1 cellular context compared by ENCODE assay signal in genomic region chr6:16761469-16762264, GRCh38.
TF ChIP-seq lines count a peak whose summit lies in the region.

No MANE protein-coding gene starts in this region.

TF ChIP-seq in GM12878, 131 proteins besides CTCF, POLR2A, EP300 and RAD21 (continued from another document):
- TF ChIP-seq ZBTB4 (CRISPR knock-in tag; IDR thresholded peaks at IDR 0.05): no peak
- no peak for TF ChIP-seq WRNIP1 (IDR thresholded peaks at IDR 0.05; ENCODE audit: borderline replicate concordance, low read depth, low read length)
- no peak for TF ChIP-seq E2F4 (IDR thresholded peaks at IDR 0.05; ENCODE audit: low read depth, low read length)
- TF ChIP-seq YY1 (IDR thresholded peaks at IDR 0.05; ENCODE audit: low read depth, low read length): peak; percentile 73; the same call in 1 of the 2 replicates
- TF ChIP-seq ASH2L (IDR thresholded peaks at IDR 0.05; ENCODE audit: borderline replicate concordance, low read depth): no peak; the same call in 1 of the 2 replicates
- no peak for TF ChIP-seq HSF1 (IDR thresholded peaks at IDR 0.05; ENCODE audit: low read depth, low read length)
- no peak for TF ChIP-seq SKIL (IDR thresholded peaks at IDR 0.05; ENCODE audit: low read depth, poor library complexity, severe bottlenecking)
- no peak for TF ChIP-seq CEBPZ (IDR thresholded peaks at IDR 0.05; ENCODE audit: low read depth, low read length)
- no peak for TF ChIP-seq STAT3 (IDR thresholded peaks at IDR 0.05; ENCODE audit: low read depth, low read length)
- TF ChIP-seq GABPA (IDR thresholded peaks at IDR 0.05; ENCODE audit: low read depth): no peak
- no peak for TF ChIP-seq RBBP5 (conservative IDR thresholded peaks at IDR 0.05)
- no peak; the same call in 1 of the 2 replicates for TF ChIP-seq MXI1 (IDR thresholded peaks at IDR 0.05; ENCODE audit: low read depth, low read length)
- peak; percentile 44; the same call in 1 of the 2 replicates for TF ChIP-seq MTA3 (IDR thresholded peaks at IDR 0.05; ENCODE audit: borderline replicate concordance, low read length)
- TF ChIP-seq KAT2A (conservative IDR thresholded peaks at IDR 0.05; ENCODE audit: control insufficient read depth, low read depth, low read length): no peak
- TF ChIP-seq ETV6 (conservative IDR thresholded peaks at IDR 0.05 in 1 of 2, IDR thresholded peaks at IDR 0.05 in 1 of 2; ENCODE audit: borderline replicate concordance in 1 of 2, low read depth in 1 of 2): no peak
